10 cellular contexts compared by ENCODE assay signal in the genomic region with DNA sequence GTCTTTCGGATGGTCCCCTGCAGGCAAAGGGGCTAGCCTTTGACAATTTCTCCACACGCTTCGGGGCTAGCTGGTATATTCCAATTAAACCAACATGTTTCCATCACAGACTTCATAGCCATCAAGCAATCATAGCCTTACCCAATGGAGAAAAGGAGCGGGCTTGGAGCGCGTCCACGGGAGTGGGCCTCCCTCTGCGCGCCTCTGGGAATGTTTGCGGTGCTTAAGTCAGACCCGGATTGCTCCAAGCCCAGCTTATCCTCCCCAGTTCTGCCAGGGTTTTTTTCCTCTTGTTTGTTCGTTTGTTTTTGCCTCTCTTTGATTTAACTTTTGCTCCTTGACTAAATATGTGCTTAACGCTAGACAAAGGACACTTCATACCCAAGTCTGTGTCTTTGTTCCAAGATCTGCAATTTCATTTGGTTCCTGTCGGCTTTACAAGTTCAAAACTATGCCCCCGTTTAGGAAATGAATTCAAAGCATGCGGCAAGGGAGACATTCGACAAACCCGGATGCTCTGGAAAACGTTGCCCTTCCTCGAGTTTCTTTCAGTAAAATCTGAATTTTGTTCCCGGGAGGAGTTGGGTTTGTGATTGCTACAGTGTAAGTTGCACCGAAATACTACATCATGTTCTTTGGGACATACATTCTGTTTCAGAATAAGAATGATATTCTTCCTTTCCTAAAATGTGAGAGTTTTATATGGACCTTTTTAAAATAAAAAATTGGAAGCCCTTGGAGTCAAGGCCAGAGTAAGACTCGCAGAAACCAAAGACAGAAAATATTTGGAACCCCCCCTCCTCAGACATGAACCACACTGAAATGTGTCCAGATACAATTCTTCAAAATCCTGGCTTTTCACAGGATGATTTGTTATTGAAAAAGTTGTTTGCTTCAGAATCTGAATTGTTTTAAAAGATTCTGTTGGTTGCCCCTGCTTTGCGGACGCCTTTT. TPM values are rescaled to one million over a fixed set of nuclear protein-coding genes. Genes with fewer than 3 reads are reported as not detected.
DNase-seq lines count a peak whose midpoint lies in the region; ATAC-seq, FAIRE-seq and TF ChIP-seq lines count a peak whose summit lies in the region.
"Had no signal": no experiment of that assay in that cellular context is flagged by ENCODE, and none has a peak within 500 bp of the region (broad histone marks: within the 10 kb centered on the region; RNA-seq: fewer than 3 reads in every experiment).

No MANE protein-coding gene starts in this region.

- peak overlapping the region; percentile 93 for H3K4me3 Mint-ChIP-seq in CD4-positive, alpha-beta T cell

- no peak for TF ChIP-seq CTCF in CD4-positive, alpha-beta T cell (IDR thresholded peaks at IDR 0.05)
- TF ChIP-seq CTCF in esophagus muscularis mucosa (IDR thresholded peaks at IDR 0.05): no peak
- no peak for TF ChIP-seq CTCF in pancreas (IDR thresholded peaks at IDR 0.05)

- H3K27ac ChIP-seq in CD4-positive, alpha-beta T cell (ENCODE audit: low read depth, low read length): no peak overlapping the region
- H3K27ac ChIP-seq in esophagus muscularis mucosa (replicated peaks in 1 of 4): peak overlapping the region; percentile 41 to 75 (median 62)
- no peak overlapping the region for H3K27ac ChIP-seq in pancreas

- no peaks in the 10 kb centered on the region for H3K27me3 ChIP-seq in CD4-positive, alpha-beta T cell (ENCODE audit: control insufficient read depth, insufficient read depth, low read length)
- peaks cover 66% of the 10 kb centered on the region for H3K27me3 ChIP-seq in NT2/D1 (ENCODE audit: insufficient read depth, insufficient read length)
- peaks cover 0 to 10% (median 0%) of the 10 kb centered on the region in 4 donors for H3K27me3 ChIP-seq in esophagus muscularis mucosa
- no peaks in the 10 kb centered on the region for H3K27me3 ChIP-seq in pancreas

- CTCF ChIA-PET in CD4-positive, alpha-beta T cell (lab: Charles Lee): interaction anchor here (1.4 kb wide), 1 partner anchor 60 kb away, joined by 3 read pairs; no protein-coding TSS in a partner anchor

- no peak overlapping the region for H3K27ac Mint-ChIP-seq in CD4-positive, alpha-beta T cell

- TF ChIP-seq EP300 in esophagus muscularis mucosa (IDR thresholded peaks at IDR 0.05): no peak

- peaks cover 19% of the 10 kb centered on the region for H3K4me1 Mint-ChIP-seq in CD4-positive, alpha-beta T cell (ENCODE audit: low read depth)

- H3K36me3 ChIP-seq in NT2/D1 (ENCODE audit: insufficient read depth, insufficient read length, low read length) (no peaks in the 10 kb centered on the region), esophagus muscularis mucosa (no peaks in the 10 kb centered on the region), pancreas (no peaks in the 10 kb centered on the region)

- no peaks in the 10 kb centered on the region for H3K9me3 ChIP-seq in CD4-positive, alpha-beta T cell (ENCODE audit: control insufficient read depth, low read length)
- H3K9me3 ChIP-seq in NT2/D1 (ENCODE audit: insufficient read depth, low read length) (no peaks in the 10 kb centered on the region), esophagus muscularis mucosa (no peaks in the 10 kb centered on the region), pancreas (no peaks in the 10 kb centered on the region)

- TF ChIP-seq POLR2A in esophagus muscularis mucosa (IDR thresholded peaks at IDR 0.05; ENCODE audit: low read depth): no peak
- TF ChIP-seq POLR2A in GM12891 (IDR thresholded peaks at IDR 0.05; ENCODE audit: low read depth, low read length): no peak

- no peak for ATAC-seq in CD4-positive, alpha-beta T cell (ENCODE audit: poor library complexity)
- ATAC-seq in pancreas (no peak), GM21447 (IDR thresholded peaks at IDR 0.05; ENCODE audit: unreplicated experiment) (no peak), GM18511 (IDR thresholded peaks at IDR 0.05; ENCODE audit: unreplicated experiment) (no peak), GM19395 (IDR thresholded peaks at IDR 0.05; ENCODE audit: unreplicated experiment) (no peak)

- no peak overlapping the region for H3K4me3 ChIP-seq in NT2/D1 (ENCODE audit: insufficient read length, low read depth)
- H3K4me3 ChIP-seq in esophagus muscularis mucosa: peak overlapping the region; percentile 53 to 70 (median 59)
- H3K4me3 ChIP-seq in pancreas: peak overlapping the region in 3 of 4 donors; percentile 13 to 40 (median 30)

- DNase-seq in CD4-positive, alpha-beta T cell: no peak
- DNase-seq in NT2/D1 (ENCODE audit: low read depth, low spot score): no peak
- no peak for DNase-seq in esophagus muscularis mucosa (ENCODE audit: extremely low spot score)
- DNase-seq in pancreas: no peak
- DNase-seq in GM12891 (ENCODE audit: insufficient read length, low spot score): no peak

- 40% methylated on average over 25 of the region's 25 CpGs for WGBS in esophagus muscularis mucosa
- WGBS in pancreas, 2 donors: 29 to 30% methylated on average over 25 of the region's 25 CpGs

- H3K9ac ChIP-seq in NT2/D1 (ENCODE audit: insufficient read length, low read depth): peak overlapping the region; percentile 42

- H3K27me3 Mint-ChIP-seq in CD4-positive, alpha-beta T cell: peaks cover 35% of the 10 kb centered on the region

- intact Hi-C loops in CD4-positive, alpha-beta T cell (cut with DNase I, micrococcal nuclease): loop anchor here (5.0 to 10.0 kb wide), 3 partner anchors 54 to 384 kb away; partner anchors contain the start of gene GLB1L3 (in 1 of the 2)
- intact Hi-C loops in esophagus muscularis mucosa (cut with DNase I): loop anchor here (5.0 to 10.0 kb wide), 2 partner anchors 79 to 106 kb away; partner anchors contain the start of genes ACAD8, NCAPD3, THYN1 and VPS26B
- intact Hi-C loops in pancreas (cut with DNase I): no loop called here

- FAIRE-seq in pancreas (lab: Jason Lieb, UNC) (no peak), GM12891 (lab: Jason Lieb, UNC) (no peak)
- FAIRE-seq: GM18507 had no signal

- peaks cover 3% of the 10 kb centered on the region for H3K4me1 ChIP-seq in NT2/D1 (ENCODE audit: insufficient read depth, insufficient read length)
- peaks cover 20 to 25% (median 22%) of the 10 kb centered on the region in 4 donors for H3K4me1 ChIP-seq in esophagus muscularis mucosa
- no peaks in the 10 kb centered on the region for H3K4me1 ChIP-seq in pancreas

- H3K36me3 Mint-ChIP-seq in CD4-positive, alpha-beta T cell (ENCODE audit: low read depth): no peaks in the 10 kb centered on the region

- no peaks in the 10 kb centered on the region for H3K9me3 Mint-ChIP-seq in CD4-positive, alpha-beta T cell

- POLR2A ChIA-PET in CD4-positive, alpha-beta T cell (lab: Charles Lee): interaction anchor here (1.6 kb wide), 1 partner anchor 55 kb away, joined by 5 read pairs; the partner anchor contains the start of gene GLB1L3

TF ChIP-seq in GM12891, 5 proteins besides CTCF, POLR2A, EP300 and RAD21:
- TF ChIP-seq SPI1 (IDR thresholded peaks at IDR 0.05; ENCODE audit: low read depth, low read length): no peak
- TF ChIP-seq PAX5 (IDR thresholded peaks at IDR 0.05; ENCODE audit: insufficient read depth, low read length, severe bottlenecking): no peak
- no peak for TF ChIP-seq TAF1 (IDR thresholded peaks at IDR 0.05; ENCODE audit: low read depth, low read length)
- TF ChIP-seq POU2F2 (IDR thresholded peaks at IDR 0.05; ENCODE audit: low read depth, low read length): no peak
- no peak for TF ChIP-seq POLR2AphosphoS5 (IDR thresholded peaks at IDR 0.05; ENCODE audit: low read depth, low read length)

RNA-seq across cellular contexts. Expression of gene GLB1L2, which starts 0.9 kb away (rescaled TPM):
- under 1 TPM; 0.59 to 0.63 TPM for total RNA-seq in CD4-positive, alpha-beta T cell
- total RNA-seq in esophagus muscularis mucosa (10 to 100 TPM in 3 of 4 donors, 1 to 10 TPM in 1; 7.1 to 13.1 (median 10.5) TPM), pancreas (1 to 10 TPM; 4.2 to 8.5 (median 6.4) TPM)
- 10 to 100 TPM in 1 of 2 donors, 1 to 10 TPM in 1; 6.9 to 10.1 TPM for polyA plus RNA-seq in pancreas
- 0.17 TPM for polyA plus RNA-seq in GM12891 (2012; ENCODE audit: low read depth, missing spikeins)

RNA-seq across cellular contexts. Expression of gene GLB1L3, which starts 54.7 kb away (rescaled TPM):
- total RNA-seq in CD4-positive, alpha-beta T cell: 1 to 10 TPM; 1.3 to 1.5 TPM
- total RNA-seq in esophagus muscularis mucosa (under 1 TPM in 3 of 4 donors, not detected in 1; 0.29 to 0.42 (median 0.32) TPM), pancreas (under 1 TPM in 2 of 6 donors, not detected in 4; 0.12 to 0.13 TPM)
- polyA plus RNA-seq in pancreas: under 1 TPM; 0.15 to 0.38 TPM
- polyA plus RNA-seq in GM12891 (2012; ENCODE audit: low read depth, missing spikeins): 0.21 TPM
- total RNA-seq: fibroblast of lung had no signal
- polyA plus RNA-seq: fibroblast of lung had no signal

Comparison
In these comparisons a context has a peak if more than half of its experiments do, and no peak if none do; other contexts are left out.
1. H3K27ac ChIP-seq: peak in esophagus muscularis mucosa (4 of 4); none in CD4-positive, alpha-beta T cell (single experiment) and pancreas (0 of 4).
2. intact Hi-C loops: an anchor here in CD4-positive, alpha-beta T cell (5.0 to 10.0 kb wide) and esophagus muscularis mucosa (5.0 to 10.0 kb wide); none called in pancreas.